In the genomic region with DNA sequence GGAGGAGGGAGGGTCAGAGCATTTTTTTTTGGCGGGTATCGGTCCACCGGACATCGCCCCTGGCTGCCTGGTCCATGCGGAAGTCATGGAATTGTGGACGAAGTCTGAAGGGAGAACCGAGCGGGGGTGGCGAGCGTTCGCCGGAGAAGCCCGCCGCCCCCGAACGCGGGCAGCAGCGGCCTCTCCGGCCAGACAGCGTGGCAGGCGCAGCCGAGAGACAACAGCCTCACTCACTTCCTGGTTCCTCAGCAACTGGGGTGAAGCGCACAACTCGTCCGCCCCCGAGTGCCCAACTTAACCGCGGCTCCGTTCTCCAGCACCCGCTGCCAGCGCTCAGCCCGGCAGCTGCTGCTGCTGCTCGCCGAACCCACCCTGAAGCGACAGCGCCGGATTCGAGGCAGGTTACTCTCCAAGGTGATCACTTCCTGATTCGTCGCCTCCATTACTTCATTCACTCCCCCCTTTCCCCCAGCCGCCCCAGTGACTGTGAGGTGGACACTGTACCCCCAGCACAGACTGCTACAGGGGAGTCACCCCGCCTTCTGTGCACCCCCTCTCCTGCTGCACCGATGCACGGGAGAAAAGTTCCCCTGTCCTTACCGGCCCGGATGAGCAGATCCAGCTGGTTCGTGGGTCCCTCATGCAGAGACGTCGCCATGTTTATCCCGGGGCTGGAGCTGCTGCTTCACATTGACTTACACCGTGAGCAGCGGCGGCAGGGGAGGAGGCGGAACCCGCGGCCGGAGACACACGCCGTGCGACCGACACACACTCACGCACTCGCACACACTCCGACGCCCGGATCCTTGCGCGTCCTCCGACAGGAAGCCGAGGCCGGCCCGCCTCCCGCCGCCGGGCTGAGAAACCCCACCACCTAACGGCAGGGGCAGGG, we compare ENCODE assay signal across 8 cellular contexts.
DNase-seq lines count a peak whose midpoint lies in the region; ATAC-seq and TF ChIP-seq lines count a peak whose summit lies in the region.

No MANE protein-coding gene starts in this region.

- TF ChIP-seq POLR2A in testis (IDR thresholded peaks at IDR 0.05): no peak

- TF ChIP-seq CTCF in omental fat pad (IDR thresholded peaks at IDR 0.05) (no peak), testis (IDR thresholded peaks at IDR 0.05) (peak in 1 of 3 experiments; percentile 13)

- CTCF ChIA-PET in activated naive CD4-positive, alpha-beta T cell treated with anti-CD3 and anti-CD28 coated beads for 36 hours (lab: Charles Lee): no interaction called here

- no peaks in the 10 kb centered on the region for H3K27me3 ChIP-seq in SJCRH30
- H3K27me3 ChIP-seq in testis: no peaks in the 10 kb centered on the region

- H3K4me3 ChIP-seq in SJCRH30 (peak overlapping the region; percentile 82), testis (peak overlapping the region; percentile 82 to 95)

- no peaks in the 10 kb centered on the region for H3K27me3 Mint-ChIP-seq in activated naive CD4-positive, alpha-beta T cell treated with anti-CD3 and anti-CD28 coated beads for 36 hours (ENCODE audit: low read depth)

- peak overlapping the region; percentile 99 for H3K4me3 Mint-ChIP-seq in activated naive CD4-positive, alpha-beta T cell treated with anti-CD3 and anti-CD28 coated beads for 36 hours

- H3K27ac ChIP-seq in SJCRH30 (peak overlapping the region; percentile 86), testis (peak overlapping the region; percentile 94 to 97)

- H3K36me3 ChIP-seq in SJCRH30 (no peaks in the 10 kb centered on the region), testis (ENCODE audit: low read depth, missing control alignments) (no peaks in the 10 kb centered on the region)

- H3K4me1 Mint-ChIP-seq in activated naive CD4-positive, alpha-beta T cell treated with anti-CD3 and anti-CD28 coated beads for 36 hours (ENCODE audit: low read depth): peaks cover 30% of the 10 kb centered on the region

- peaks cover 14% of the 10 kb centered on the region for H3K4me1 ChIP-seq in SJCRH30
- H3K4me1 ChIP-seq in testis: peaks cover 17% of the 10 kb centered on the region

- H3K9me3 Mint-ChIP-seq in activated naive CD4-positive, alpha-beta T cell treated with anti-CD3 and anti-CD28 coated beads for 36 hours: no peaks in the 10 kb centered on the region

- DNase-seq in GDM1 (lab: John Stamatoyannopoulos, UW) (peak; percentile 90), H4 (ENCODE audit: low spot score) (peak; percentile 93), LoVo (ENCODE audit: low spot score) (peak; percentile 86), SJCRH30 (peak; percentile 62 to 88), glomerular visceral epithelial cell (ENCODE audit: extremely low spot score) (peak; percentile 92), omental fat pad (ENCODE audit: low spot score) (peak; percentile 36), testis (peak; percentile 95)
- peak; percentile 90 for DNase-seq in activated naive CD4-positive, alpha-beta T cell treated with anti-CD3 and anti-CD28 coated beads for 36 hours

- peaks cover 16% of the 10 kb centered on the region for H3K36me3 Mint-ChIP-seq in activated naive CD4-positive, alpha-beta T cell treated with anti-CD3 and anti-CD28 coated beads for 36 hours (ENCODE audit: low read depth)

- no peaks in the 10 kb centered on the region for H3K9me3 ChIP-seq in SJCRH30 (replicated peaks)
- H3K9me3 ChIP-seq in testis: no peaks in the 10 kb centered on the region

- H3K27ac Mint-ChIP-seq in activated naive CD4-positive, alpha-beta T cell treated with anti-CD3 and anti-CD28 coated beads for 36 hours: peak overlapping the region; percentile 99

- intact Hi-C loops in activated naive CD4-positive, alpha-beta T cell treated with anti-CD3 and anti-CD28 coated beads for 36 hours (cut with micrococcal nuclease): loop anchor here (1.0 to 5.0 kb wide), 12 partner anchors 53 to 1439 kb away; partner anchors contain the start of genes ELMOD2, NAA15, NOCT and SETD7
- intact Hi-C loops in testis (cut with DNase I; ENCODE audit: low total_unique reads): loop anchor here (10.0 kb wide), 1 partner anchor 91 kb away; the partner anchor contains the start of gene ELF2

- ATAC-seq in omental fat pad (ENCODE audit: low FRiP score): peak; percentile 83

- WGBS in testis, 2 donors: 0% methylated on average over 14 to 66 of the region's 76 CpGs

Comparison
In these comparisons a context has a peak if more than half of its experiments do, and no peak if none do; other contexts are left out.
1. Peak in every context shown above with its lines: DNase-seq, ATAC-seq, H3K4me3 ChIP-seq and H3K27ac ChIP-seq.
2. DNase-seq: peak in every context shown above with its lines; median percentile 95 in testis; 93 in H4; 92 in glomerular visceral epithelial cell; 90 in GDM1; 90 in activated naive CD4-positive, alpha-beta T cell treated with anti-CD3 and anti-CD28 coated beads for 36 hours; 86 in LoVo; 75 in SJCRH30; 36 in omental fat pad.